Comparison of ENCODE assay signal across 16 cellular contexts in the genomic region with DNA sequence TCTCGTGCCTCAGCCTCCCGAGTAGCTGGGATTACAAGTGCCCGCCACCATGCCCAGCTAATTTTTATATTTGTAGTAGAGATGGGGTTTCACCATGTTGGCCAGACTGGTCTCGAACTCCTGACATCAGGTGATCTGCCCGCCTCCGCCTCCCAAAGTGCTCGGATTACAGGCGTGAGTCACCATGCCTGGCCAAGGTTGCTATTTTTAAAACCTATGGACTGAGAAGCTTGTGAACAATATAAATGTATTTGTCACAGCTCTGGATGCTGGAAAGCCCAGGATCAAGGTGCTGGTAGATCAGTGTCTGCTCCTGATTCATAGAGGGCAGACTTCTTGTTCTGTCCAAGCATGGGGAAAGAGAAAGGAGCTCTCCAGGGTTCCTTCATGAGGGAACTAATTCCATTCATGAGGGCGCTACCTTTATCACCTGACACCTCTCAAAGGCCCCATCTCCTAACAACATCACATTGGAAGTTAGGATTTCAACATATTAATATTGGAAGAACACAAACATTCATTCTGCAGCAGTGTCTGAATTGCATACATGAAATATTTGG. TPM values are rescaled to one million over a fixed set of nuclear protein-coding genes. Genes with fewer than 3 reads are reported as not detected.
DNase-seq lines count a peak whose midpoint lies in the region; ATAC-seq, FAIRE-seq and TF ChIP-seq lines count a peak whose summit lies in the region.
"Had no signal": no experiment of that assay in that cellular context is flagged by ENCODE, and none has a peak within 500 bp of the region (broad histone marks: within the 10 kb centered on the region; RNA-seq: fewer than 3 reads in every experiment).

No MANE protein-coding gene starts in this region.

- no peak overlapping the region for H3K4me2 ChIP-seq in astrocyte (ENCODE audit: low read length)

- intact Hi-C loops in CD8-positive, alpha-beta T cell (cut with DNase I, micrococcal nuclease): no loop called here
- intact Hi-C loops in mucosa of descending colon (cut with DNase I, micrococcal nuclease): no loop called here

- H2AFZ ChIP-seq in astrocyte (ENCODE audit: low read depth, low read length): no peak overlapping the region

- POLR2A ChIA-PET in CD8-positive, alpha-beta T cell (lab: Charles Lee): no interaction called here
- POLR2A ChIA-PET in HEK293 (lab: Yijun Ruan, JAX): interaction anchor here (0.7 to 1.3 kb wide), 3 partner anchors 36 to 348 kb away, joined by 4 to 5 read pairs (median 5); no protein-coding TSS in a partner anchor

- peaks cover 33% of the 10 kb centered on the region for H3K4me1 Mint-ChIP-seq in CD8-positive, alpha-beta T cell (ENCODE audit: low read depth)
- peaks cover 5% of the 10 kb centered on the region for H3K4me1 Mint-ChIP-seq in astrocyte (ENCODE audit: low read depth, unreplicated experiment)

- H3K4me3 ChIP-seq in CD8-positive, alpha-beta T cell (ENCODE audit: low read depth, low read length): no peak overlapping the region
- H3K4me3 ChIP-seq in HEK293 (ENCODE audit: low read depth, low read length) (no peak overlapping the region), astrocyte (ENCODE audit: insufficient read depth, low read depth, low read length) (peak overlapping the region; percentile 20), mucosa of descending colon (no peak overlapping the region)
- H3K4me3 ChIP-seq: thyroid gland had no signal

- no peaks in the 10 kb centered on the region for H3K9me3 Mint-ChIP-seq in CD8-positive, alpha-beta T cell
- H3K9me3 Mint-ChIP-seq in astrocyte (ENCODE audit: unreplicated experiment): peaks cover 2% of the 10 kb centered on the region
- H3K9me3 Mint-ChIP-seq: activated B cell treated with CpG ODN at 0.5 μM for 24 hours, endodermal cell had no signal

- no peaks in the 10 kb centered on the region for H3K79me2 ChIP-seq in astrocyte (ENCODE audit: insufficient read depth, low read length)

- FAIRE-seq in astrocyte (lab: Jason Lieb, UNC): no peak

- no peak overlapping the region for H3K27ac ChIP-seq in CD8-positive, alpha-beta T cell (ENCODE audit: low read depth, low read length)
- no peak overlapping the region for H3K27ac ChIP-seq in HEK293 (ENCODE audit: extremely low read depth, low read depth, low read length)
- no peak overlapping the region for H3K27ac ChIP-seq in astrocyte (ENCODE audit: low read depth, low read length)
- H3K27ac ChIP-seq: thyroid gland had no signal

- H3K9ac ChIP-seq in astrocyte (ENCODE audit: low read length): no peak overlapping the region

- H3K36me3 ChIP-seq in CD8-positive, alpha-beta T cell (ENCODE audit: insufficient read depth, low read length): peaks cover 27% of the 10 kb centered on the region
- H3K36me3 ChIP-seq in HEK293 (ENCODE audit: control insufficient read depth in 2 of 2, insufficient read depth in 1 of 2, low read length in 2 of 2) (peaks cover 7 to 29% of the 10 kb centered on the region in 2 experiments), astrocyte (ENCODE audit: insufficient read depth, low read length) (no peaks in the 10 kb centered on the region), mucosa of descending colon (ENCODE audit: low read depth) (no peaks in the 10 kb centered on the region)

- no peaks in the 10 kb centered on the region for H4K20me1 ChIP-seq in astrocyte (ENCODE audit: insufficient read depth, low read length)

- ATAC-seq in CD8-positive, alpha-beta T cell: no peak
- no peak for ATAC-seq in GM18909 (IDR thresholded peaks at IDR 0.05; ENCODE audit: poor library complexity, unreplicated experiment)
- no peak for ATAC-seq in mucosa of descending colon
- ATAC-seq: left ventricle myocardium superior had no signal

- peak overlapping the region; percentile 86 for H3K27ac Mint-ChIP-seq in CD8-positive, alpha-beta T cell
- H3K27ac Mint-ChIP-seq in astrocyte (ENCODE audit: unreplicated experiment): no peak overlapping the region
- H3K27ac Mint-ChIP-seq: activated B cell treated with CpG ODN at 0.5 μM for 24 hours, endodermal cell had no signal

- H3K27me3 Mint-ChIP-seq in CD8-positive, alpha-beta T cell (ENCODE audit: low read depth): no peaks in the 10 kb centered on the region
- no peaks in the 10 kb centered on the region for H3K27me3 Mint-ChIP-seq in astrocyte (ENCODE audit: low read depth, unreplicated experiment)
- H3K27me3 Mint-ChIP-seq: activated B cell treated with CpG ODN at 0.5 μM for 24 hours had no signal

- no peak overlapping the region for H3K4me3 Mint-ChIP-seq in CD8-positive, alpha-beta T cell
- H3K4me3 Mint-ChIP-seq in astrocyte (ENCODE audit: unreplicated experiment): no peak overlapping the region
- H3K4me3 Mint-ChIP-seq: activated B cell treated with CpG ODN at 0.5 μM for 24 hours, endodermal cell had no signal

- H3K9me3 ChIP-seq in CD8-positive, alpha-beta T cell (ENCODE audit: low read length): no peaks in the 10 kb centered on the region
- H3K9me3 ChIP-seq in HEK293 (ENCODE audit: control insufficient read depth, insufficient read depth, low read depth, low read length): no peaks in the 10 kb centered on the region
- no peaks in the 10 kb centered on the region for H3K9me3 ChIP-seq in astrocyte (ENCODE audit: insufficient read depth, low read depth, low read length)
- no peaks in the 10 kb centered on the region for H3K9me3 ChIP-seq in mucosa of descending colon
- H3K9me3 ChIP-seq: thyroid gland had no signal

- peaks cover 5% of the 10 kb centered on the region for H3K4me1 ChIP-seq in CD8-positive, alpha-beta T cell (ENCODE audit: insufficient read depth, low read length)
- H3K4me1 ChIP-seq in HEK293 (ENCODE audit: control insufficient read depth, insufficient read depth, low read length) (no peaks in the 10 kb centered on the region), astrocyte (ENCODE audit: insufficient read depth, low read length) (peaks cover 10% of the 10 kb centered on the region), mucosa of descending colon (ENCODE audit: low read depth) (no peaks in the 10 kb centered on the region)

- no peak for DNase-seq in CD8-positive, alpha-beta T cell
- DNase-seq in astrocyte (ENCODE audit: low read depth) (peak; percentile 27), kidney tubule cell (ENCODE audit: low spot score) (peak; percentile 36), SIG-M5 (lab: John Stamatoyannopoulos, UW) (no peak), mucosa of descending colon (no peak)
- DNase-seq: activated B cell treated with CpG ODN at 0.5 μM for 24 hours; activated CD8-positive, alpha-beta memory T cell treated with anti-CD3 and anti-CD28 coated beads, Interleukin-2, amount 50 U/mL, for 48 hours; DMS153; endodermal cell; left ventricle myocardium superior; MM.1S; NCI-H2029; NCI-H524 treated with DMSO at 0.1 percent for 48 hours; thyroid gland had no signal

- CTCF ChIA-PET in CD8-positive, alpha-beta T cell (lab: Charles Lee): interaction anchor here (0.6 to 1.5 kb wide), 2 partner anchors 21 to 81 kb away, joined by 3 to 5 read pairs; no protein-coding TSS in a partner anchor
- CTCF ChIA-PET in HEK293 (lab: Yijun Ruan, JAX): interaction anchor here (0.7 to 1.0 kb wide), 2 partner anchors 19 to 905 kb away, joined by 3 read pairs; no protein-coding TSS in a partner anchor

- peaks cover 65% of the 10 kb centered on the region for H3K36me3 Mint-ChIP-seq in CD8-positive, alpha-beta T cell
- peaks cover 13% of the 10 kb centered on the region for H3K36me3 Mint-ChIP-seq in astrocyte (ENCODE audit: low read depth, unreplicated experiment)

- no peaks in the 10 kb centered on the region for H3K27me3 ChIP-seq in CD8-positive, alpha-beta T cell (ENCODE audit: insufficient read depth, low read length)
- no peaks in the 10 kb centered on the region for H3K27me3 ChIP-seq in astrocyte (ENCODE audit: insufficient read depth, low read length)
- H3K27me3 ChIP-seq: thyroid gland had no signal

- TF ChIP-seq CTCF in CD8-positive, alpha-beta T cell (IDR thresholded peaks at IDR 0.05): no peak
- TF ChIP-seq CTCF in HEK293 (tag by site-specific recombination; IDR thresholded peaks at IDR 0.05) (no peak), astrocyte (IDR thresholded peaks at IDR 0.05; ENCODE audit: insufficient read depth, low read depth, low read length) (no peak), mucosa of descending colon (IDR thresholded peaks at IDR 0.05) (no peak)

TF ChIP-seq in HEK293, 187 proteins besides CTCF, POLR2A, EP300 and RAD21 (continues in another document):
- TF ChIP-seq, protein P1, sequence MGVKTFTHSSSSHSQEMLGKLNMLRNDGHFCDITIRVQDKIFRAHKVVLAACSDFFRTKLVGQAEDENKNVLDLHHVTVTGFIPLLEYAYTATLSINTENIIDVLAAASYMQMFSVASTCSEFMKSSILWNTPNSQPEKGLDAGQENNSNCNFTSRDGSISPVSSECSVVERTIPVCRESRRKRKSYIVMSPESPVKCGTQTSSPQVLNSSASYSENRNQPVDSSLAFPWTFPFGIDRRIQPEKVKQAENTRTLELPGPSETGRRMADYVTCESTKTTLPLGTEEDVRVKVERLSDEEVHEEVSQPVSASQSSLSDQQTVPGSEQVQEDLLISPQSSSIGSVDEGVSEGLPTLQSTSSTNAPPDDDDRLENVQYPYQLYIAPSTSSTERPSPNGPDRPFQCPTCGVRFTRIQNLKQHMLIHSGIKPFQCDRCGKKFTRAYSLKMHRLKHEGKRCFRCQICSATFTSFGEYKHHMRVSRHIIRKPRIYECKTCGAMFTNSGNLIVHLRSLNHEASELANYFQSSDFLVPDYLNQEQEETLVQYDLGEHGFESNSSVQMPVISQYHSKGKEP (tag by site-specific recombination; IDR thresholded peaks at IDR 0.05): no peak
- TF ChIP-seq ZBTB8A (tag by site-specific recombination; IDR thresholded peaks at IDR 0.05): no peak

RNA-seq across cellular contexts. Expression of a gene that starts 16.1 kb away (rescaled TPM):
- total RNA-seq in CD8-positive, alpha-beta T cell: 10 to 100 TPM; 58.8 to 69.1 TPM
- 22.9 and 26.3 TPM in 2 replicates for total RNA-seq in astrocyte
- total RNA-seq in mucosa of descending colon: 10 to 100 TPM; 22.7 to 41.4 (median 28.8) TPM

RNA-seq across cellular contexts. Expression of a gene that starts 30.2 kb away (rescaled TPM):
- not detected for total RNA-seq in CD8-positive, alpha-beta T cell
- total RNA-seq in astrocyte: 7.6 and 19.6 TPM in 2 replicates
- under 1 TPM; 0.17 to 0.39 (median 0.22) TPM for total RNA-seq in mucosa of descending colon

Comparison
In these comparisons a context has a peak if more than half of its experiments do, and no peak if none do; other contexts are left out.
1. DNase-seq: peak in astrocyte (single experiment) and kidney tubule cell (single experiment); none in CD8-positive, alpha-beta T cell (0 of 7), SIG-M5 (single experiment) and mucosa of descending colon (0 of 3).